26 cellular contexts compared by ENCODE assay signal in genomic region chr20:9886227-9886626, GRCh38. TPM values are rescaled to one million over a fixed set of nuclear protein-coding genes. Genes with fewer than 3 reads are reported as not detected.
DNase-seq lines count a peak whose midpoint lies in the region; ATAC-seq and TF ChIP-seq lines count a peak whose summit lies in the region.
"Had no signal": no experiment of that assay in that cellular context is flagged by ENCODE, and none has a peak within 500 bp of the region (broad histone marks: within the 10 kb centered on the region; RNA-seq: fewer than 3 reads in every experiment).

No MANE protein-coding gene starts in this region.

- peaks cover 10 to 12% of the 10 kb centered on the region in 2 donors for H3K27me3 Mint-ChIP-seq in stimulated activated naive B cell treated with anti-CD40 and anti-IgM and Interleukin-4, amounts not matched to agents 10 μg/mL and 1 μg/mL and 100 μg/mL, for 72 hours

- H3K36me3 ChIP-seq in brain microvascular endothelial cell (replicated peaks), result no peaks in the 10 kb centered on the region
- H3K36me3 ChIP-seq: upper lobe of right lung had no signal

- no peaks in the 10 kb centered on the region for H3K27me3 ChIP-seq in brain microvascular endothelial cell (replicated peaks)
- H3K27me3 ChIP-seq: body of pancreas, upper lobe of right lung had no signal

- H3K27ac ChIP-seq in brain microvascular endothelial cell, result no peak overlapping the region
- H3K27ac ChIP-seq: body of pancreas, coronary artery, upper lobe of right lung had no signal

- H3K4me3 Mint-ChIP-seq in stimulated activated naive B cell treated with anti-CD40 and anti-IgM and Interleukin-4, amounts not matched to agents 10 μg/mL and 1 μg/mL and 100 μg/mL, for 72 hours, result no peak overlapping the region
- H3K4me3 Mint-ChIP-seq: activated CD4-positive, alpha-beta memory T cell treated with anti-CD3 and anti-CD28 coated beads, Interleukin-2, amount 10 ng/mL, durations not matched to agents 7 days and 5 days; activated naive CD8-positive, alpha-beta T cell treated with anti-CD3 and anti-CD28 coated beads, Interleukin-2, amount 50 U/mL, for 24 hours; endodermal cell; HFFc6; nephron progenitor cell had no signal

- in situ Hi-C loops in brain microvascular endothelial cell (cut with HindIII; ENCODE audit: low pct_ligation_motif_present, low sequenced_read_pairs), result no loop called here

- H3K4me3 ChIP-seq in brain microvascular endothelial cell (ENCODE audit: low read depth, low read length), result no peak overlapping the region
- H3K4me3 ChIP-seq: body of pancreas, coronary artery, upper lobe of right lung had no signal

- DNase-seq in GM04504 (ENCODE audit: low read depth), result peak; percentile 6
- DNase-seq in M059J (ENCODE audit: low read depth), result peak; percentile 47
- DNase-seq in brain microvascular endothelial cell, result peak; percentile 65
- DNase-seq in left colon, result no peak
- DNase-seq in SHP77 (lab: John Stamatoyannopoulos, UW), result no peak
- DNase-seq in stimulated activated naive B cell treated with anti-CD40 and anti-IgM and Interleukin-4, amounts not matched to agents 10 μg/mL and 1 μg/mL and 100 μg/mL, for 72 hours, result no peak
- no peak for DNase-seq in dedifferentiated amniotic fluid mesenchymal stem cell (ENCODE audit: extremely low spot score)
- no peak for DNase-seq in NCI-H446 treated with DMSO at 0.1 percent for 48 hours (lab: John Stamatoyannopoulos, UW)
- DNase-seq: activated CD4-positive, alpha-beta memory T cell treated with anti-CD3 and anti-CD28 coated beads, Interleukin-2, amount 10 ng/mL, durations not matched to agents 7 days and 5 days; activated effector memory CD4-positive, alpha-beta T cell treated with anti-CD3 and anti-CD28 coated beads, Interleukin-2, amount 50 U/mL, for 16 hours; activated naive CD8-positive, alpha-beta T cell treated with anti-CD3 and anti-CD28 coated beads, Interleukin-2, amount 50 U/mL, for 24 hours; body of pancreas; C1 segment of cervical spinal cord; endodermal cell; HFFc6; NCI-H187; NCI-H774; nephron progenitor cell; Right ventricle myocardium superior; stimulated activated CD8-positive, alpha-beta memory T cell treated with anti-CD3 and anti-CD28 coated beads, Interleukin-4, amount 100 ng/mL, for 48 hours; SW 1271; upper lobe of right lung had no signal

- no peak for TF ChIP-seq CTCF in brain microvascular endothelial cell (IDR thresholded peaks at IDR 0.05; ENCODE audit: low read depth, low read length, missing control alignments)

- H3K36me3 Mint-ChIP-seq in stimulated activated naive B cell treated with anti-CD40 and anti-IgM and Interleukin-4, amounts not matched to agents 10 μg/mL and 1 μg/mL and 100 μg/mL, for 72 hours, result peaks cover 0 to 1% of the 10 kb centered on the region in 2 donors

- ATAC-seq in left colon, result peak; percentile 71
- no peak for ATAC-seq in stimulated activated naive B cell treated with anti-CD40 and anti-IgM and Interleukin-4, amounts not matched to agents 10 μg/mL and 1 μg/mL and 100 μg/mL, for 72 hours (replicated peaks)
- ATAC-seq: activated naive CD8-positive, alpha-beta T cell treated with anti-CD3 and anti-CD28 coated beads, Interleukin-2, amount 50 U/mL, for 24 hours; body of pancreas; sciatic nerve; upper lobe of right lung had no signal

- H3K27ac Mint-ChIP-seq in stimulated activated naive B cell treated with anti-CD40 and anti-IgM and Interleukin-4, amounts not matched to agents 10 μg/mL and 1 μg/mL and 100 μg/mL, for 72 hours, result no peak overlapping the region
- H3K27ac Mint-ChIP-seq: activated CD4-positive, alpha-beta memory T cell treated with anti-CD3 and anti-CD28 coated beads, Interleukin-2, amount 10 ng/mL, durations not matched to agents 7 days and 5 days; activated naive CD8-positive, alpha-beta T cell treated with anti-CD3 and anti-CD28 coated beads, Interleukin-2, amount 50 U/mL, for 24 hours; endodermal cell; HFFc6; nephron progenitor cell had no signal

- intact Hi-C loops in left colon (cut with DNase I, micrococcal nuclease), result no loop called here

- H3K4me1 Mint-ChIP-seq in stimulated activated naive B cell treated with anti-CD40 and anti-IgM and Interleukin-4, amounts not matched to agents 10 μg/mL and 1 μg/mL and 100 μg/mL, for 72 hours, result no peaks in the 10 kb centered on the region
- H3K4me1 Mint-ChIP-seq: activated CD4-positive, alpha-beta memory T cell treated with anti-CD3 and anti-CD28 coated beads, Interleukin-2, amount 10 ng/mL, durations not matched to agents 7 days and 5 days; activated naive CD8-positive, alpha-beta T cell treated with anti-CD3 and anti-CD28 coated beads, Interleukin-2, amount 50 U/mL, for 24 hours; nephron progenitor cell had no signal

- peaks cover 3 to 7% of the 10 kb centered on the region in 2 donors for H3K9me3 Mint-ChIP-seq in stimulated activated naive B cell treated with anti-CD40 and anti-IgM and Interleukin-4, amounts not matched to agents 10 μg/mL and 1 μg/mL and 100 μg/mL, for 72 hours
- H3K9me3 Mint-ChIP-seq: activated CD4-positive, alpha-beta memory T cell treated with anti-CD3 and anti-CD28 coated beads, Interleukin-2, amount 10 ng/mL, durations not matched to agents 7 days and 5 days had no signal

RNA-seq across cellular contexts. Expression of gene PAK5, which starts 47.4 kb away (rescaled TPM):
- total RNA-seq in M059J (2014; rRNA removed; shearing (Covaris generic)), result 0.05 and 0.10 TPM in 2 replicates
- not detected for total RNA-seq in left colon
- total RNA-seq: activated CD4-positive, alpha-beta memory T cell treated with anti-CD3 and anti-CD28 coated beads, Interleukin-2, amount 10 ng/mL, durations not matched to agents 7 days and 5 days; G401; HFFc6; Right ventricle myocardium superior; subcutaneous adipose tissue had no signal

Comparison
In these comparisons a context has a peak if more than half of its experiments do, and no peak if none do; other contexts are left out.
1. DNase-seq: peak in GM04504 (single experiment), M059J (single experiment) and brain microvascular endothelial cell (single experiment); none in left colon (0 of 2), SHP77 (0 of 2), stimulated activated naive B cell treated with anti-CD40 and anti-IgM and Interleukin-4, amounts not matched to agents 10 μg/mL and 1 μg/mL and 100 μg/mL, for 72 hours (single experiment), dedifferentiated amniotic fluid mesenchymal stem cell (single experiment) and NCI-H446 treated with DMSO at 0.1 percent for 48 hours (single experiment).